ENCODE assay signal across 7 cellular contexts in the genomic region with DNA sequence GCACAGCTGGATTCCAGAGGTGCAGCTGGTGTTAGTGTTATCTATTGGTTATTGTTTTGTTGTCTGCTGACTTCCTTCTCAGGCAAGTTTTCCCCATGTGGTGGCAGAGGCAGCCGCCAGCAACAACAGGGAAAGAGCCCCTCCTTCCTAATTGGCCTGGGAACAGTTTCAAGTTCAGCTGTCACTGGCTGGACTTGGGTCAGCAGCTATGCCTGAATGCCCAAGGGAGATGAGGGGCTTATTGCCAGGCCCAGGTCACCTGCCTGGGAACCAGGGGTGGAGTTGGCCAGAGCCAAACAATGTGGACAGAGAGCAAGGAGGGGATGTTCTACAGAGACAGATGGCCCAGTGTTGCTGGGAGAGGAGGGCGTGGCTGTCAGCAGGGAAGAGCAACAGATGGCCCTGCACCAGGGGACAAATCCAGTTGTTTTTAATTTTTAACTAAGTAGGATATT. TPM values are rescaled to one million over a fixed set of nuclear protein-coding genes. Genes with fewer than 3 reads are reported as not detected.
DNase-seq lines count a peak whose midpoint lies in the region; ATAC-seq lines count a peak whose summit lies in the region.

No MANE protein-coding gene starts in this region.

- CTCF ChIA-PET in activated CD8-positive, alpha-beta T cell treated with anti-CD3 and anti-CD28 coated beads, Interleukin-2, amount 10 ng/mL, durations not matched to agents 7 days and 5 days (lab: Charles Lee): no interaction called here

- peaks cover 12 to 14% (median 13%) of the 10 kb centered on the region in 3 donors for H3K36me3 ChIP-seq in skeletal muscle tissue (ENCODE audit: control insufficient read depth in 3 of 3, insufficient read depth in 3 of 3, low read length in 3 of 3)

- POLR2A ChIA-PET in activated CD8-positive, alpha-beta T cell treated with anti-CD3 and anti-CD28 coated beads, Interleukin-2, amount 10 ng/mL, durations not matched to agents 7 days and 5 days (lab: Charles Lee): interaction anchor here (0.7 kb wide), 1 partner anchor 9 kb away, joined by 3 read pairs; no protein-coding TSS in a partner anchor

- H3K36me3 Mint-ChIP-seq in activated CD8-positive, alpha-beta T cell treated with anti-CD3 and anti-CD28 coated beads, Interleukin-2, amount 10 ng/mL, durations not matched to agents 7 days and 5 days (ENCODE audit: low read depth): peaks cover 17% of the 10 kb centered on the region

- peaks cover 26 to 37% (median 32%) of the 10 kb centered on the region in 3 donors for H3K4me1 ChIP-seq in skeletal muscle tissue (ENCODE audit: control insufficient read depth in 3 of 3, insufficient read depth in 3 of 3, low read length in 3 of 3)

- DNase-seq in NCI-H1417 treated with DMSO at 0.1 percent for 48 hours (lab: John Stamatoyannopoulos, UW): peak; percentile 6
- no peak for DNase-seq in activated CD8-positive, alpha-beta T cell treated with anti-CD3 and anti-CD28 coated beads, Interleukin-2, amount 10 ng/mL, durations not matched to agents 7 days and 5 days
- peak; percentile 47 for DNase-seq in hepatic stellate cell (ENCODE audit: low spot score)
- no peak for DNase-seq in H4 (ENCODE audit: low spot score)
- no peak for DNase-seq in mesenteric fat pad (ENCODE audit: low spot score)

- H3K4me1 Mint-ChIP-seq in activated CD8-positive, alpha-beta T cell treated with anti-CD3 and anti-CD28 coated beads, Interleukin-2, amount 10 ng/mL, durations not matched to agents 7 days and 5 days (ENCODE audit: low read depth): peaks cover 42% of the 10 kb centered on the region

- H3K9ac ChIP-seq in skeletal muscle tissue (ENCODE audit: low read depth in 1 of 3, low read length in 3 of 3): peak overlapping the region in 1 of 3 donors; percentile 0

- no peaks in the 10 kb centered on the region for H3K27me3 ChIP-seq in skeletal muscle tissue (ENCODE audit: control insufficient read depth in 3 of 3, insufficient read depth in 3 of 3, low read length in 3 of 3)

- peak overlapping the region; percentile 80 for H3K27ac ChIP-seq in skeletal muscle tissue (ENCODE audit: low read depth, low read length)

- H3K9me3 ChIP-seq in skeletal muscle tissue (ENCODE audit: control insufficient read depth in 3 of 3, low read length in 3 of 3): no peaks in the 10 kb centered on the region

- H3K4me3 Mint-ChIP-seq in activated CD8-positive, alpha-beta T cell treated with anti-CD3 and anti-CD28 coated beads, Interleukin-2, amount 10 ng/mL, durations not matched to agents 7 days and 5 days: no peak overlapping the region

- peak overlapping the region; percentile 35 for H3K27ac Mint-ChIP-seq in activated CD8-positive, alpha-beta T cell treated with anti-CD3 and anti-CD28 coated beads, Interleukin-2, amount 10 ng/mL, durations not matched to agents 7 days and 5 days

- no peaks in the 10 kb centered on the region for H3K27me3 Mint-ChIP-seq in activated CD8-positive, alpha-beta T cell treated with anti-CD3 and anti-CD28 coated beads, Interleukin-2, amount 10 ng/mL, durations not matched to agents 7 days and 5 days (ENCODE audit: low read depth)

- H3K9me3 Mint-ChIP-seq in activated CD8-positive, alpha-beta T cell treated with anti-CD3 and anti-CD28 coated beads, Interleukin-2, amount 10 ng/mL, durations not matched to agents 7 days and 5 days (ENCODE audit: insufficient read depth): peaks cover 7% of the 10 kb centered on the region

- H3K4me3 ChIP-seq in skeletal muscle tissue (ENCODE audit: low read length in 3 of 3): peak overlapping the region in 1 of 3 donors; percentile 35

- no peak for ATAC-seq in activated CD8-positive, alpha-beta T cell treated with anti-CD3 and anti-CD28 coated beads, Interleukin-2, amount 10 ng/mL, durations not matched to agents 7 days and 5 days
- no peak for ATAC-seq in GM21423 (IDR thresholded peaks at IDR 0.05; ENCODE audit: unreplicated experiment)

RNA-seq across cellular contexts. Expression of a gene that starts 38.3 kb away (rescaled TPM):
- 10 to 100 TPM; 13.7 to 16.1 TPM for total RNA-seq in activated CD8-positive, alpha-beta T cell treated with anti-CD3 and anti-CD28 coated beads, Interleukin-2, amount 10 ng/mL, durations not matched to agents 7 days and 5 days
- total RNA-seq in skeletal muscle tissue: 11.0 TPM
- 5.3 and 5.4 TPM in 2 replicates for total RNA-seq in H4 (2014; rRNA removed; shearing (Covaris generic))
- 37.1 TPM for total RNA-seq in mesenteric fat pad

Comparison
In these comparisons a context has a peak if more than half of its experiments do, and no peak if none do; other contexts are left out.
1. DNase-seq: peak in NCI-H1417 treated with DMSO at 0.1 percent for 48 hours (single experiment) and hepatic stellate cell (single experiment); none in activated CD8-positive, alpha-beta T cell treated with anti-CD3 and anti-CD28 coated beads, Interleukin-2, amount 10 ng/mL, durations not matched to agents 7 days and 5 days (single experiment), H4 (single experiment) and mesenteric fat pad (single experiment).